8 cellular contexts compared by ENCODE assay signal in genomic region chr9:131739192-131739961, GRCh38. TPM values are rescaled to one million over a fixed set of nuclear protein-coding genes. Genes with fewer than 3 reads are reported as not detected.
DNase-seq lines count a peak whose midpoint lies in the region; ATAC-seq and TF ChIP-seq lines count a peak whose summit lies in the region.

No MANE protein-coding gene starts in this region.

- H3K4me1 ChIP-seq in GM23338 (ENCODE audit: insufficient read depth), result peaks cover 17% of the 10 kb centered on the region

- H3F3A ChIP-seq in GM23338 (replicated peaks; ENCODE audit: low read depth), result no peaks in the 10 kb centered on the region

- peak overlapping the region; percentile 51; the same call in 1 of the 2 replicates for H3K27ac Mint-ChIP-seq in GM23338
- peak overlapping the region; percentile 73 for H3K27ac Mint-ChIP-seq in activated naive CD4-positive, alpha-beta T cell treated with anti-CD3 and anti-CD28 coated beads, Interleukin-2, amount 50 U/mL, for 24 hours

- peak overlapping the region; percentile 87; the same call in 1 of the 2 replicates for H2AFZ ChIP-seq in GM23338

- peaks cover 20% of the 10 kb centered on the region for H3K27me3 Mint-ChIP-seq in GM23338 (ENCODE audit: insufficient read depth, low read depth, poor library complexity)
- no peaks in the 10 kb centered on the region for H3K27me3 Mint-ChIP-seq in activated naive CD4-positive, alpha-beta T cell treated with anti-CD3 and anti-CD28 coated beads, Interleukin-2, amount 50 U/mL, for 24 hours

- peaks cover 10% of the 10 kb centered on the region for H3K36me3 Mint-ChIP-seq in GM23338 (ENCODE audit: low read depth)
- H3K36me3 Mint-ChIP-seq in activated naive CD4-positive, alpha-beta T cell treated with anti-CD3 and anti-CD28 coated beads, Interleukin-2, amount 50 U/mL, for 24 hours, result peaks cover 3% of the 10 kb centered on the region

- H3K79me2 ChIP-seq in GM23338 (replicated peaks; ENCODE audit: insufficient read depth), result peaks cover 49% of the 10 kb centered on the region

- H3K9me3 Mint-ChIP-seq in GM23338, result peaks cover 5% of the 10 kb centered on the region; the same call in 2 of the 3 replicates
- no peaks in the 10 kb centered on the region for H3K9me3 Mint-ChIP-seq in activated naive CD4-positive, alpha-beta T cell treated with anti-CD3 and anti-CD28 coated beads, Interleukin-2, amount 50 U/mL, for 24 hours

- H3K4me2 ChIP-seq in GM23338, result peak overlapping the region; percentile 97

- H3K4me3 ChIP-seq in GM23338, result peak overlapping the region; percentile 86

- peak overlapping the region; percentile 87 for H3K4me3 Mint-ChIP-seq in GM23338
- H3K4me3 Mint-ChIP-seq in activated naive CD4-positive, alpha-beta T cell treated with anti-CD3 and anti-CD28 coated beads, Interleukin-2, amount 50 U/mL, for 24 hours, result peak overlapping the region; percentile 91

- H3K27ac ChIP-seq in GM23338 (ENCODE audit: low read depth), result 0 out of 2 replicates have a peak overlapping the region, but pooled peaks have one; percentile 51

- H3K9me2 ChIP-seq in GM23338 (ENCODE audit: insufficient read depth), result no peaks in the 10 kb centered on the region

- DNase-seq in EH (ENCODE audit: low read depth) (peak; percentile 45), GM23338 (ENCODE audit: low spot score) (peak; percentile 57), NOMO-1 treated with DMSO at 0.1 percent for 48 hours (lab: John Stamatoyannopoulos, UW; ENCODE audit: unreplicated experiment) (peak; percentile 33), cardiac septum (ENCODE audit: low spot score) (peak; percentile 84), posterior vena cava (ENCODE audit: low spot score) (peak; percentile 88), ureter (ENCODE audit: low spot score) (no peak), epidermal melanocyte (ENCODE audit: insufficient read length, low spot score) (no peak)

- no peaks in the 10 kb centered on the region for H3K27me3 ChIP-seq in GM23338 (ENCODE audit: insufficient read depth)

- peaks cover 17% of the 10 kb centered on the region for H4K20me1 ChIP-seq in GM23338 (replicated peaks; ENCODE audit: insufficient read depth)

- H3K36me3 ChIP-seq in GM23338 (ENCODE audit: insufficient read depth), result no peaks in the 10 kb centered on the region

- peaks cover 35% of the 10 kb centered on the region for H3K4me1 Mint-ChIP-seq in GM23338
- H3K4me1 Mint-ChIP-seq in activated naive CD4-positive, alpha-beta T cell treated with anti-CD3 and anti-CD28 coated beads, Interleukin-2, amount 50 U/mL, for 24 hours, result peaks cover 57% of the 10 kb centered on the region

- peak; percentile 54 for ATAC-seq in GM23338

- no peak for TF ChIP-seq CTCF in GM23338 (conservative IDR thresholded peaks at IDR 0.05; ENCODE audit: low read depth in 2 of 2)

- intact Hi-C loops in cardiac septum (cut with DNase I) (loop anchor here (5.0 kb wide), 1 partner anchor 122 kb away; no protein-coding TSS in a partner anchor), posterior vena cava (cut with DNase I) (loop anchor here in 1 of 2 donors (5.0 kb wide), 1 partner anchor 147 kb away; no protein-coding TSS in a partner anchor)

TF ChIP-seq in GM23338, 12 proteins besides CTCF, POLR2A, EP300 and RAD21 (continues in another document):
- TF ChIP-seq EZH2phosphoT487 (IDR thresholded peaks at IDR 0.05; ENCODE audit: unreplicated experiment) (no peak), EZH2 (IDR thresholded peaks at IDR 0.05; ENCODE audit: low read depth, unreplicated experiment) (no peak), NANOG (IDR thresholded peaks at IDR 0.05; ENCODE audit: borderline replicate concordance) (no peak), POLR2AphosphoS5 (IDR thresholded peaks at IDR 0.05; ENCODE audit: low read depth) (no peak), JUNB (IDR thresholded peaks at IDR 0.05; ENCODE audit: unreplicated experiment) (no peak), ZNF331 (CRISPR knock-in tag; IDR thresholded peaks at IDR 0.05; ENCODE audit: low read depth) (no peak), ETS1 (IDR thresholded peaks at IDR 0.05) (no peak), STAT1 (IDR thresholded peaks at IDR 0.05; ENCODE audit: unreplicated experiment) (no peak), ZNF114 (CRISPR knock-in tag; IDR thresholded peaks at IDR 0.05) (no peak), CREB1 (CRISPR knock-in tag; IDR thresholded peaks at IDR 0.05; ENCODE audit: low read depth) (no peak), ZNF462 (CRISPR knock-in tag; IDR thresholded peaks at IDR 0.05) (no peak)

RNA-seq across cellular contexts. Expression of gene RAPGEF1, which starts 0.5 kb away (rescaled TPM):
- 80.7 and 82.8 TPM in 2 replicates for total RNA-seq in GM23338 (2014; rRNA removed; shearing (Covaris generic))
- polyA plus RNA-seq in GM23338 (2016; fragmentation: Nextera tagmentation; extraction: Ambion mirVana), result 9.9 and 10.9 TPM in 2 replicates
- total RNA-seq in cardiac septum, result 115 TPM
- total RNA-seq in posterior vena cava, result 10 to 100 TPM; 74.5 to 90.8 TPM
- total RNA-seq in ureter, result 64.9 TPM

Comparison
In these comparisons a context has a peak if more than half of its experiments do, and no peak if none do; other contexts are left out.
1. DNase-seq: peak in EH (single experiment), GM23338 (single experiment), NOMO-1 treated with DMSO at 0.1 percent for 48 hours (single experiment), cardiac septum (single experiment) and posterior vena cava (single experiment); none in ureter (single experiment) and epidermal melanocyte (single experiment).